ENCODE assay signal across 11 cellular contexts in the genomic region with DNA sequence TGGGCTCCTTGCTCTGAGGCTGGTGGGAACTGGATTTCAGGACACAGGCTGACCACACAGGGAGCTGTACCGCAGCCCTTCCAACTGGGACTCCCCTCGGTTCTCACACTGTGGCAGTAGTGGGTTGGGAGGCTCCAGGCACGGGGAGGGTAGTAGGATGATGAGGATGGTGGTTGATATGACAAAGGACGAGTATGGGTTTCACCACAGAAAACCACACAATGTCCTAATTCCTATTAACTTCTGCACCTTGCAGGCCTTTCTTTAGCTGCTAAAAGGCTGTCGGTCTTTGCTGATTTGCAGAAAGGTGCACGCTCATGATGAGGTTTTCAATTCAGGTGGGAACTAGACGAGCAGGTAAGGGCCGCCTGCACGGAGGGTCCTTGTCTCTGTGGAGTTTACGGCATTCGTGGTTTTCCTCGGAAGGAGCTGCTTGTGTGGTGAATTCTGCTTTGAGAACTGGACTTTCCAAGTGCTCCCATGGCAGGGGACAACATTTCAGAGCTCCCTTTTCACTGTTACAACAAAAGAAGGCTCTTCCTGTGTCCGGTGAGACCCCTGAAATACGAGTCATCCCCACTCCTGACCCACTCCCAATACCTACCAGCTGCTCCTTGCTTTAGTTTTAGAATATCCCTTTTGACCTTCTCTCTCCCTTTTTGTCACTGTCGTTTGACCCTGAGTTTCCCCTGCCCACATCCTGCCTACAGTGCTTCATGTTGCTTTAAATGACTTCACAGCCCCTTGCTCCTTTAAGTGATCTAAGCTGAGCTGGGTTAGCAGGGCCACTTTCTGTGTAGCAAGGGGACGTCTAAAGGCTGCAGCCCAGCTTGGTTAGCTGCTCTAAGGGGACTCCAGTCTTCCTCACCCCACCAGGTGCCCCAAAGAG.
DNase-seq lines count a peak whose midpoint lies in the region; ATAC-seq and TF ChIP-seq lines count a peak whose summit lies in the region.
"Had no signal": no experiment of that assay in that cellular context is flagged by ENCODE, and none has a peak within 500 bp of the region (broad histone marks: within the 10 kb centered on the region; RNA-seq: fewer than 3 reads in every experiment).

No MANE protein-coding gene starts in this region.

- CTCF ChIA-PET in activated CD8-positive, alpha-beta memory T cell treated with anti-CD3 and anti-CD28 coated beads, Interleukin-2, amount 10 ng/mL, durations not matched to agents 7 days and 5 days (lab: Charles Lee) = interaction anchor here (0.6 to 2.5 kb wide), 9 partner anchors 10 to 274 kb away, joined by 3 to 10 read pairs (median 3); no protein-coding TSS in a partner anchor

- peak; percentile 84 for ATAC-seq in activated CD8-positive, alpha-beta memory T cell treated with anti-CD3 and anti-CD28 coated beads, Interleukin-2, amount 10 ng/mL, durations not matched to agents 7 days and 5 days

- 80 to 86% methylated on average over 14 of the region's 16 CpGs for WGBS in mesodermal cell (ENCODE audit: insufficient coverage in 2 of 2), 2 experiments

- H3K4me3 Mint-ChIP-seq in activated CD8-positive, alpha-beta memory T cell treated with anti-CD3 and anti-CD28 coated beads, Interleukin-2, amount 10 ng/mL, durations not matched to agents 7 days and 5 days = peak overlapping the region; percentile 1

- no peaks in the 10 kb centered on the region for H3K27me3 ChIP-seq in HL-60 (ENCODE audit: insufficient read depth, poor library complexity, severe bottlenecking)

- H3K9me3 ChIP-seq in mesodermal cell (ENCODE audit: control insufficient read depth, low read length) = no peaks in the 10 kb centered on the region

- peaks cover 3% of the 10 kb centered on the region for H3K36me3 Mint-ChIP-seq in activated CD8-positive, alpha-beta memory T cell treated with anti-CD3 and anti-CD28 coated beads, Interleukin-2, amount 10 ng/mL, durations not matched to agents 7 days and 5 days

- no peaks in the 10 kb centered on the region for H3K36me3 ChIP-seq in mesodermal cell (ENCODE audit: control insufficient read depth, insufficient read depth, low read length)

- TF ChIP-seq CTCF in HL-60 (IDR thresholded peaks at IDR 0.05; ENCODE audit: insufficient read depth, low read length) = no peak

- H3K27ac ChIP-seq in HL-60 (replicated peaks) (peak overlapping the region; percentile 87), mesodermal cell (ENCODE audit: low read depth, low read length, severe bottlenecking) (peak overlapping the region; percentile 71)

- DNase-seq in CD1c-positive myeloid dendritic cell (ENCODE audit: extremely low spot score) (peak; percentile 31), HL-60 (ENCODE audit: low read depth in 1 of 2, low spot score in 1 of 2) (peak in 1 of 2 experiments; percentile 79), SHP77 treated with DMSO at 0.1 percent for 48 hours (lab: John Stamatoyannopoulos, UW) (no peak), HUDEP-2 (lab: John Stamatoyannopoulos, UW; ENCODE audit: unreplicated experiment in 76 of 76) (no peak), KG1 (lab: John Stamatoyannopoulos, UW) (no peak), kidney tubule cell (ENCODE audit: low spot score) (no peak)
- DNase-seq in activated CD8-positive, alpha-beta memory T cell treated with anti-CD3 and anti-CD28 coated beads, Interleukin-2, amount 10 ng/mL, durations not matched to agents 7 days and 5 days = peak; percentile 81
- DNase-seq: erythroblast, NCI-H1930, retina had no signal

- H3K4me1 Mint-ChIP-seq in activated CD8-positive, alpha-beta memory T cell treated with anti-CD3 and anti-CD28 coated beads, Interleukin-2, amount 10 ng/mL, durations not matched to agents 7 days and 5 days = peaks cover 48% of the 10 kb centered on the region

- no peaks in the 10 kb centered on the region for H3K9me3 Mint-ChIP-seq in activated CD8-positive, alpha-beta memory T cell treated with anti-CD3 and anti-CD28 coated beads, Interleukin-2, amount 10 ng/mL, durations not matched to agents 7 days and 5 days (ENCODE audit: low read depth)

- peak overlapping the region; percentile 88 for H3K27ac Mint-ChIP-seq in activated CD8-positive, alpha-beta memory T cell treated with anti-CD3 and anti-CD28 coated beads, Interleukin-2, amount 10 ng/mL, durations not matched to agents 7 days and 5 days

- H3K4me3 ChIP-seq in HL-60 (replicated peaks; ENCODE audit: insufficient read depth, low read length) (no peak overlapping the region), mesodermal cell (ENCODE audit: extremely low read depth, insufficient read depth, low read length, poor library complexity, severe bottlenecking) (no peak overlapping the region)

- peaks cover 23% of the 10 kb centered on the region for H3K4me1 ChIP-seq in mesodermal cell (ENCODE audit: control insufficient read depth, insufficient read depth, low read length, poor library complexity, severe bottlenecking)

- H3K27me3 Mint-ChIP-seq in activated CD8-positive, alpha-beta memory T cell treated with anti-CD3 and anti-CD28 coated beads, Interleukin-2, amount 10 ng/mL, durations not matched to agents 7 days and 5 days = no peaks in the 10 kb centered on the region

Comparison
In these comparisons a context has a peak if more than half of its experiments do, and no peak if none do; other contexts are left out.
1. DNase-seq: peak in CD1c-positive myeloid dendritic cell (single experiment) and activated CD8-positive, alpha-beta memory T cell treated with anti-CD3 and anti-CD28 coated beads, Interleukin-2, amount 10 ng/mL, durations not matched to agents 7 days and 5 days (single experiment); none in SHP77 treated with DMSO at 0.1 percent for 48 hours (single experiment), HUDEP-2 (0 of 76), KG1 (single experiment) and kidney tubule cell (single experiment).